ENCODE assay signal across 2 cellular contexts in genomic region chr2:215431778-215432758, GRCh38.
TF ChIP-seq lines count a peak whose summit lies in the region.

No MANE protein-coding gene starts in this region.

TF ChIP-seq in IMR-90, 13 proteins besides CTCF, POLR2A, EP300 and RAD21:
- TF ChIP-seq MXI1 (IDR thresholded peaks at IDR 0.05; ENCODE audit: borderline replicate concordance, low read depth, low read length) (no peak), RCOR1 (IDR thresholded peaks at IDR 0.05; ENCODE audit: insufficient replicate concordance, low read length) (no peak), MAZ (IDR thresholded peaks at IDR 0.05; ENCODE audit: borderline replicate concordance, low read depth, low read length) (no peak), CHD1 (IDR thresholded peaks at IDR 0.05; ENCODE audit: low read depth, low read length) (no peak), USF2 (IDR thresholded peaks at IDR 0.05; ENCODE audit: low read depth, low read length) (no peak), RFX5 (IDR thresholded peaks at IDR 0.05; ENCODE audit: low read depth, low read length) (no peak)

TF ChIP-seq in liver, 16 proteins besides CTCF, POLR2A, EP300 and RAD21:
- no peak for TF ChIP-seq HNF4G (IDR thresholded peaks at IDR 0.05)
- TF ChIP-seq EGR1 (IDR thresholded peaks at IDR 0.05; ENCODE audit: low read depth in 2 of 2), result no peak
- TF ChIP-seq TAF1 (conservative IDR thresholded peaks at IDR 0.05), result no peak
- TF ChIP-seq YY1 (IDR thresholded peaks at IDR 0.05), result no peak
- TF ChIP-seq NR2F2 (IDR thresholded peaks at IDR 0.05), result no peak
- TF ChIP-seq REST (IDR thresholded peaks at IDR 0.05), result no peak
- no peak for TF ChIP-seq FOXA2 (IDR thresholded peaks at IDR 0.05)
